In genomic region chr6:45367999-45368398, GRCh38 we compare ENCODE assay signal across 24 cellular contexts. TPM values are rescaled to one million over a fixed set of nuclear protein-coding genes. Genes with fewer than 3 reads are reported as not detected.
"Had no signal": no experiment of that assay in that cellular context is flagged by ENCODE, and none has a peak within 500 bp of the region (broad histone marks: within the 10 kb centered on the region; RNA-seq: fewer than 3 reads in every experiment).

No MANE protein-coding gene starts in this region.

- H3K4me3 ChIP-seq: coronary artery, dorsolateral prefrontal cortex, esophagus squamous epithelium, heart right ventricle, left lung, lower lobe of right lung, mucosa of descending colon had no signal

- H3K4me1 ChIP-seq: esophagus squamous epithelium, foreskin keratinocyte, left lung, lower lobe of right lung had no signal

- DNase-seq: dorsolateral prefrontal cortex; effector CD4-positive, alpha-beta T cell; effector memory CD4-positive, alpha-beta T cell; erythroblast; esophagus squamous epithelium; foreskin keratinocyte; glutamatergic neuron; head of caudate nucleus; heart right ventricle; hippocampal formation; left cardiac atrium; left lung; left ventricle myocardium superior; lower lobe of right lung; mesenchymal stem cell; mucosa of descending colon; naive B cell had no signal

- H3K4me3 Mint-ChIP-seq: mesothelial cell of epicardium, naive B cell had no signal

- FAIRE-seq: colon, islet of Langerhans had no signal

- H3K9me3 ChIP-seq: esophagus squamous epithelium, heart right ventricle, left lung, lower lobe of right lung, mucosa of descending colon had no signal

- H3K27me3 Mint-ChIP-seq: naive B cell had no signal

- H3K9me3 Mint-ChIP-seq: naive B cell had no signal

- H3K36me3 Mint-ChIP-seq: mesothelial cell of epicardium, naive B cell had no signal

- H3K27ac Mint-ChIP-seq: mesothelial cell of epicardium, naive B cell had no signal

- ATAC-seq: esophagus mucosa, foreskin keratinocyte, heart right ventricle, left cardiac atrium, left lung, left ventricle myocardium superior, lower lobe of right lung, mucosa of descending colon had no signal

- H3K27ac ChIP-seq: coronary artery, dorsolateral prefrontal cortex, epithelial cell of prostate, esophagus squamous epithelium, foreskin keratinocyte, heart right ventricle, left lung, lower lobe of right lung had no signal

- H3K36me3 ChIP-seq: esophagus squamous epithelium, heart right ventricle, left lung, lower lobe of right lung had no signal

- H3K27me3 ChIP-seq: dorsolateral prefrontal cortex, esophagus squamous epithelium, foreskin keratinocyte, heart right ventricle, left lung had no signal

RNA-seq across cellular contexts. Expression of gene RUNX2, which starts 39.9 kb away (rescaled TPM):
- total RNA-seq: lung microvascular endothelial cell had no signal
